ENCODE assay signal across 1 cellular context in the genomic region with DNA sequence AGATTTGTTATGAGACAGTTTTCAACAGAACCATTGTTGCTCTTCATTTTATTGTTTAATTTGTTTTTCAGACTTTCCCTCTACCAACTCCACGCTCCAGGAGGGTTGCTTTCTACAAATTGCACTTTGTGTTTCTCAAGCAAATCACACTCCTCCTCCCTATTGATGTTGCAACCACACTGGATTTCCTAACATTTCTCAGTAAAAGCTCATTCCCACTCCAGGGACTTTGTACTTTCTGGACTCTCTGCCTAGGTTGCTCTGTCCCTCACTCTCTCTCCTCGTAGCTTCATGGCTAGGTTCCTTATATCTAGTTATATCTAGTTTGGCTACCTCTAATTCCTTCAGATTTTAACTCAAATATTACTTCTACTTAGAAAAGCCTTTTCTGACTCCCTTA.
TF ChIP-seq lines count a peak whose summit lies in the region.

No MANE protein-coding gene starts in this region.

TF ChIP-seq in HepG2, 621 proteins besides CTCF, POLR2A, EP300 and RAD21 (continued from another document and continues in another):
- TF ChIP-seq, protein P1, sequence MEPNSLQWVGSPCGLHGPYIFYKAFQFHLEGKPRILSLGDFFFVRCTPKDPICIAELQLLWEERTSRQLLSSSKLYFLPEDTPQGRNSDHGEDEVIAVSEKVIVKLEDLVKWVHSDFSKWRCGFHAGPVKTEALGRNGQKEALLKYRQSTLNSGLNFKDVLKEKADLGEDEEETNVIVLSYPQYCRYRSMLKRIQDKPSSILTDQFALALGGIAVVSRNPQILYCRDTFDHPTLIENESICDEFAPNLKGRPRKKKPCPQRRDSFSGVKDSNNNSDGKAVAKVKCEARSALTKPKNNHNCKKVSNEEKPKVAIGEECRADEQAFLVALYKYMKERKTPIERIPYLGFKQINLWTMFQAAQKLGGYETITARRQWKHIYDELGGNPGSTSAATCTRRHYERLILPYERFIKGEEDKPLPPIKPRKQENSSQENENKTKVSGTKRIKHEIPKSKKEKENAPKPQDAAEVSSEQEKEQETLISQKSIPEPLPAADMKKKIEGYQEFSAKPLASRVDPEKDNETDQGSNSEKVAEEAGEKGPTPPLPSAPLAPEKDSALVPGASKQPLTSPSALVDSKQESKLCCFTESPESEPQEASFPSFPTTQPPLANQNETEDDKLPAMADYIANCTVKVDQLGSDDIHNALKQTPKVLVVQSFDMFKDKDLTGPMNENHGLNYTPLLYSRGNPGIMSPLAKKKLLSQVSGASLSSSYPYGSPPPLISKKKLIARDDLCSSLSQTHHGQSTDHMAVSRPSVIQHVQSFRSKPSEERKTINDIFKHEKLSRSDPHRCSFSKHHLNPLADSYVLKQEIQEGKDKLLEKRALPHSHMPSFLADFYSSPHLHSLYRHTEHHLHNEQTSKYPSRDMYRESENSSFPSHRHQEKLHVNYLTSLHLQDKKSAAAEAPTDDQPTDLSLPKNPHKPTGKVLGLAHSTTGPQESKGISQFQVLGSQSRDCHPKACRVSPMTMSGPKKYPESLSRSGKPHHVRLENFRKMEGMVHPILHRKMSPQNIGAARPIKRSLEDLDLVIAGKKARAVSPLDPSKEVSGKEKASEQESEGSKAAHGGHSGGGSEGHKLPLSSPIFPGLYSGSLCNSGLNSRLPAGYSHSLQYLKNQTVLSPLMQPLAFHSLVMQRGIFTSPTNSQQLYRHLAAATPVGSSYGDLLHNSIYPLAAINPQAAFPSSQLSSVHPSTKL (CRISPR knock-in tag; IDR thresholded peaks at IDR 0.05): peak; percentile 97
- TF ChIP-seq, protein P2, sequence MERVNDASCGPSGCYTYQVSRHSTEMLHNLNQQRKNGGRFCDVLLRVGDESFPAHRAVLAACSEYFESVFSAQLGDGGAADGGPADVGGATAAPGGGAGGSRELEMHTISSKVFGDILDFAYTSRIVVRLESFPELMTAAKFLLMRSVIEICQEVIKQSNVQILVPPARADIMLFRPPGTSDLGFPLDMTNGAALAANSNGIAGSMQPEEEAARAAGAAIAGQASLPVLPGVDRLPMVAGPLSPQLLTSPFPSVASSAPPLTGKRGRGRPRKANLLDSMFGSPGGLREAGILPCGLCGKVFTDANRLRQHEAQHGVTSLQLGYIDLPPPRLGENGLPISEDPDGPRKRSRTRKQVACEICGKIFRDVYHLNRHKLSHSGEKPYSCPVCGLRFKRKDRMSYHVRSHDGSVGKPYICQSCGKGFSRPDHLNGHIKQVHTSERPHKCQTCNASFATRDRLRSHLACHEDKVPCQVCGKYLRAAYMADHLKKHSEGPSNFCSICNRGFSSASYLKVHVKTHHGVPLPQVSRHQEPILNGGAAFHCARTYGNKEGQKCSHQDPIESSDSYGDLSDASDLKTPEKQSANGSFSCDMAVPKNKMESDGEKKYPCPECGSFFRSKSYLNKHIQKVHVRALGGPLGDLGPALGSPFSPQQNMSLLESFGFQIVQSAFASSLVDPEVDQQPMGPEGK (CRISPR knock-in tag; IDR thresholded peaks at IDR 0.05): peak; percentile 70
- no peak for TF ChIP-seq NR1H2 (CRISPR knock-in tag; IDR thresholded peaks at IDR 0.05; ENCODE audit: borderline replicate concordance, low read depth)
- TF ChIP-seq, protein P3, sequence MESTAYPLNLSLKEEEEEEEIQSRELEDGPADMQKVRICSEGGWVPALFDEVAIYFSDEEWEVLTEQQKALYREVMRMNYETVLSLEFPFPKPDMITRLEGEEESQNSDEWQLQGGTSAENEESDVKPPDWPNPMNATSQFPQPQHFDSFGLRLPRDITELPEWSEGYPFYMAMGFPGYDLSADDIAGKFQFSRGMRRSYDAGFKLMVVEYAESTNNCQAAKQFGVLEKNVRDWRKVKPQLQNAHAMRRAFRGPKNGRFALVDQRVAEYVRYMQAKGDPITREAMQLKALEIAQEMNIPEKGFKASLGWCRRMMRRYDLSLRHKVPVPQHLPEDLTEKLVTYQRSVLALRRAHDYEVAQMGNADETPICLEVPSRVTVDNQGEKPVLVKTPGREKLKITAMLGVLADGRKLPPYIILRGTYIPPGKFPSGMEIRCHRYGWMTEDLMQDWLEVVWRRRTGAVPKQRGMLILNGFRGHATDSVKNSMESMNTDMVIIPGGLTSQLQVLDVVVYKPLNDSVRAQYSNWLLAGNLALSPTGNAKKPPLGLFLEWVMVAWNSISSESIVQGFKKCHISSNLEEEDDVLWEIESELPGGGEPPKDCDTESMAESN (CRISPR knock-in tag; conservative IDR thresholded peaks at IDR 0.05): no peak
- TF ChIP-seq ASH2L (IDR thresholded peaks at IDR 0.05; ENCODE audit: insufficient read length, low read depth, low read length): no peak
- TF ChIP-seq MIER3 (CRISPR knock-in tag; IDR thresholded peaks at IDR 0.05; ENCODE audit: borderline replicate concordance): peak; percentile 92; the same call in 1 of the 2 replicates
- no peak for TF ChIP-seq ZSCAN20 (CRISPR knock-in tag; IDR thresholded peaks at IDR 0.05; ENCODE audit: borderline replicate concordance)
- TF ChIP-seq HNRNPLL (IDR thresholded peaks at IDR 0.05; ENCODE audit: low read depth, low read length, poor library complexity, severe bottlenecking): no peak
- no peak for TF ChIP-seq ZFP82 (CRISPR knock-in tag; IDR thresholded peaks at IDR 0.05; ENCODE audit: borderline replicate concordance)
- TF ChIP-seq HNRNPL (IDR thresholded peaks at IDR 0.05; ENCODE audit: low read depth, low read length): no peak
- TF ChIP-seq, protein P4, sequence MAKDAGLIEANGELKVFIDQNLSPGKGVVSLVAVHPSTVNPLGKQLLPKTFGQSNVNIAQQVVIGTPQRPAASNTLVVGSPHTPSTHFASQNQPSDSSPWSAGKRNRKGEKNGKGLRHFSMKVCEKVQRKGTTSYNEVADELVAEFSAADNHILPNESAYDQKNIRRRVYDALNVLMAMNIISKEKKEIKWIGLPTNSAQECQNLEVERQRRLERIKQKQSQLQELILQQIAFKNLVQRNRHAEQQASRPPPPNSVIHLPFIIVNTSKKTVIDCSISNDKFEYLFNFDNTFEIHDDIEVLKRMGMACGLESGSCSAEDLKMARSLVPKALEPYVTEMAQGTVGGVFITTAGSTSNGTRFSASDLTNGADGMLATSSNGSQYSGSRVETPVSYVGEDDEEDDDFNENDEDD (CRISPR knock-in tag; IDR thresholded peaks at IDR 0.05; ENCODE audit: borderline replicate concordance): 0 out of 2 replicates have a peak, but pooled peaks have one; percentile 34
- no peak for TF ChIP-seq KLF15 (CRISPR knock-in tag; IDR thresholded peaks at IDR 0.05; ENCODE audit: borderline replicate concordance)
- no peak for TF ChIP-seq ZNF180 (CRISPR knock-in tag; IDR thresholded peaks at IDR 0.05; ENCODE audit: borderline replicate concordance, low read depth)
- TF ChIP-seq GATAD1 (CRISPR knock-in tag; IDR thresholded peaks at IDR 0.05): 0 out of 2 replicates have a peak, but pooled peaks have one; percentile 30
- TF ChIP-seq TRIM24 (CRISPR knock-in tag; IDR thresholded peaks at IDR 0.05): peak; percentile 92
- TF ChIP-seq SP5 (CRISPR knock-in tag; IDR thresholded peaks at IDR 0.05; ENCODE audit: borderline replicate concordance, low read depth): peak; percentile 84
- TF ChIP-seq, protein P5, sequence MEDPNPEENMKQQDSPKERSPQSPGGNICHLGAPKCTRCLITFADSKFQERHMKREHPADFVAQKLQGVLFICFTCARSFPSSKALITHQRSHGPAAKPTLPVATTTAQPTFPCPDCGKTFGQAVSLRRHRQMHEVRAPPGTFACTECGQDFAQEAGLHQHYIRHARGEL (CRISPR knock-in tag; IDR thresholded peaks at IDR 0.05): no peak
- no peak for TF ChIP-seq ZNF160 (CRISPR knock-in tag; IDR thresholded peaks at IDR 0.05)
- TF ChIP-seq, protein P6, sequence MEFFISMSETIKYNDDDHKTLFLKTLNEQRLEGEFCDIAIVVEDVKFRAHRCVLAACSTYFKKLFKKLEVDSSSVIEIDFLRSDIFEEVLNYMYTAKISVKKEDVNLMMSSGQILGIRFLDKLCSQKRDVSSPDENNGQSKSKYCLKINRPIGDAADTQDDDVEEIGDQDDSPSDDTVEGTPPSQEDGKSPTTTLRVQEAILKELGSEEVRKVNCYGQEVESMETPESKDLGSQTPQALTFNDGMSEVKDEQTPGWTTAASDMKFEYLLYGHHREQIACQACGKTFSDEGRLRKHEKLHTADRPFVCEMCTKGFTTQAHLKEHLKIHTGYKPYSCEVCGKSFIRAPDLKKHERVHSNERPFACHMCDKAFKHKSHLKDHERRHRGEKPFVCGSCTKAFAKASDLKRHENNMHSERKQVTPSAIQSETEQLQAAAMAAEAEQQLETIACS (CRISPR knock-in tag; IDR thresholded peaks at IDR 0.05): no peak
- TF ChIP-seq DPF2 (CRISPR knock-in tag; IDR thresholded peaks at IDR 0.05; ENCODE audit: borderline replicate concordance, low read depth): peak; percentile 74
- TF ChIP-seq, protein P7, sequence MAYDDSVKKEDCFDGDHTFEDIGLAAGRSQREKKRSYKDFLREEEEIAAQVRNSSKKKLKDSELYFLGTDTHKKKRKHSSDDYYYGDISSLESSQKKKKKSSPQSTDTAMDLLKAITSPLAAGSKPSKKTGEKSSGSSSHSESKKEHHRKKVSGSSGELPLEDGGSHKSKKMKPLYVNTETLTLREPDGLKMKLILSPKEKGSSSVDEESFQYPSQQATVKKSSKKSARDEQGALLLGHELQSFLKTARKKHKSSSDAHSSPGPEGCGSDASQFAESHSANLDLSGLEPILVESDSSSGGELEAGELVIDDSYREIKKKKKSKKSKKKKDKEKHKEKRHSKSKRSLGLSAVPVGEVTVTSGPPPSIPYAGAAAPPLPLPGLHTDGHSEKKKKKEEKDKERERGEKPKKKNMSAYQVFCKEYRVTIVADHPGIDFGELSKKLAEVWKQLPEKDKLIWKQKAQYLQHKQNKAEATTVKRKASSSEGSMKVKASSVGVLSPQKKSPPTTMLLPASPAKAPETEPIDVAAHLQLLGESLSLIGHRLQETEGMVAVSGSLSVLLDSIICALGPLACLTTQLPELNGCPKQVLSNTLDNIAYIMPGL (CRISPR knock-in tag; IDR thresholded peaks at IDR 0.05; ENCODE audit: borderline replicate concordance in 1 of 2, low read depth in 1 of 2): peak in 1 of 2 experiments; percentile 45; a peak in 1 of 4 replicates
- TF ChIP-seq ZNF253 (CRISPR knock-in tag; IDR thresholded peaks at IDR 0.05; ENCODE audit: borderline replicate concordance): no peak
- TF ChIP-seq, protein P8, sequence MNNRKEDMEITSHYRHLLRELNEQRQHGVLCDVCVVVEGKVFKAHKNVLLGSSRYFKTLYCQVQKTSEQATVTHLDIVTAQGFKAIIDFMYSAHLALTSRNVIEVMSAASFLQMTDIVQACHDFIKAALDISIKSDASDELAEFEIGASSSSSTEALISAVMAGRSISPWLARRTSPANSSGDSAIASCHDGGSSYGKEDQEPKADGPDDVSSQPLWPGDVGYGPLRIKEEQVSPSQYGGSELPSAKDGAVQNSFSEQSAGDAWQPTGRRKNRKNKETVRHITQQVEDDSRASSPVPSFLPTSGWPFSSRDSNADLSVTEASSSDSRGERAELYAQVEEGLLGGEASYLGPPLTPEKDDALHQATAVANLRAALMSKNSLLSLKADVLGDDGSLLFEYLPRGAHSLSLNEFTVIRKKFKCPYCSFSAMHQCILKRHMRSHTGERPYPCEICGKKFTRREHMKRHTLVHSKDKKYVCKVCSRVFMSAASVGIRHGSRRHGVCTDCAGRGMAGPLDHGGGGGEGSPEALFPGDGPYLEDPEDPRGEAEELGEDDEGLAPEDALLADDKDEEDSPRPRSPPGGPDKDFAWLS (CRISPR knock-in tag; IDR thresholded peaks at IDR 0.05; ENCODE audit: borderline replicate concordance): no peak
- no peak for TF ChIP-seq KLF9 (CRISPR knock-in tag; IDR thresholded peaks at IDR 0.05; ENCODE audit: low read depth)
- TF ChIP-seq, protein P9, sequence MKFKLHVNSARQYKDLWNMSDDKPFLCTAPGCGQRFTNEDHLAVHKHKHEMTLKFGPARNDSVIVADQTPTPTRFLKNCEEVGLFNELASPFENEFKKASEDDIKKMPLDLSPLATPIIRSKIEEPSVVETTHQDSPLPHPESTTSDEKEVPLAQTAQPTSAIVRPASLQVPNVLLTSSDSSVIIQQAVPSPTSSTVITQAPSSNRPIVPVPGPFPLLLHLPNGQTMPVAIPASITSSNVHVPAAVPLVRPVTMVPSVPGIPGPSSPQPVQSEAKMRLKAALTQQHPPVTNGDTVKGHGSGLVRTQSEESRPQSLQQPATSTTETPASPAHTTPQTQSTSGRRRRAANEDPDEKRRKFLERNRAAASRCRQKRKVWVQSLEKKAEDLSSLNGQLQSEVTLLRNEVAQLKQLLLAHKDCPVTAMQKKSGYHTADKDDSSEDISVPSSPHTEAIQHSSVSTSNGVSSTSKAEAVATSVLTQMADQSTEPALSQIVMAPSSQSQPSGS (CRISPR knock-in tag; IDR thresholded peaks at IDR 0.05): peak; percentile 86
- TF ChIP-seq, protein P10, sequence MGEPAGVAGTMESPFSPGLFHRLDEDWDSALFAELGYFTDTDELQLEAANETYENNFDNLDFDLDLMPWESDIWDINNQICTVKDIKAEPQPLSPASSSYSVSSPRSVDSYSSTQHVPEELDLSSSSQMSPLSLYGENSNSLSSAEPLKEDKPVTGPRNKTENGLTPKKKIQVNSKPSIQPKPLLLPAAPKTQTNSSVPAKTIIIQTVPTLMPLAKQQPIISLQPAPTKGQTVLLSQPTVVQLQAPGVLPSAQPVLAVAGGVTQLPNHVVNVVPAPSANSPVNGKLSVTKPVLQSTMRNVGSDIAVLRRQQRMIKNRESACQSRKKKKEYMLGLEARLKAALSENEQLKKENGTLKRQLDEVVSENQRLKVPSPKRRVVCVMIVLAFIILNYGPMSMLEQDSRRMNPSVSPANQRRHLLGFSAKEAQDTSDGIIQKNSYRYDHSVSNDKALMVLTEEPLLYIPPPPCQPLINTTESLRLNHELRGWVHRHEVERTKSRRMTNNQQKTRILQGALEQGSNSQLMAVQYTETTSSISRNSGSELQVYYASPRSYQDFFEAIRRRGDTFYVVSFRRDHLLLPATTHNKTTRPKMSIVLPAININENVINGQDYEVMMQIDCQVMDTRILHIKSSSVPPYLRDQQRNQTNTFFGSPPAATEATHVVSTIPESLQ (CRISPR knock-in tag; conservative IDR thresholded peaks at IDR 0.05): no peak
- TF ChIP-seq, protein P11, sequence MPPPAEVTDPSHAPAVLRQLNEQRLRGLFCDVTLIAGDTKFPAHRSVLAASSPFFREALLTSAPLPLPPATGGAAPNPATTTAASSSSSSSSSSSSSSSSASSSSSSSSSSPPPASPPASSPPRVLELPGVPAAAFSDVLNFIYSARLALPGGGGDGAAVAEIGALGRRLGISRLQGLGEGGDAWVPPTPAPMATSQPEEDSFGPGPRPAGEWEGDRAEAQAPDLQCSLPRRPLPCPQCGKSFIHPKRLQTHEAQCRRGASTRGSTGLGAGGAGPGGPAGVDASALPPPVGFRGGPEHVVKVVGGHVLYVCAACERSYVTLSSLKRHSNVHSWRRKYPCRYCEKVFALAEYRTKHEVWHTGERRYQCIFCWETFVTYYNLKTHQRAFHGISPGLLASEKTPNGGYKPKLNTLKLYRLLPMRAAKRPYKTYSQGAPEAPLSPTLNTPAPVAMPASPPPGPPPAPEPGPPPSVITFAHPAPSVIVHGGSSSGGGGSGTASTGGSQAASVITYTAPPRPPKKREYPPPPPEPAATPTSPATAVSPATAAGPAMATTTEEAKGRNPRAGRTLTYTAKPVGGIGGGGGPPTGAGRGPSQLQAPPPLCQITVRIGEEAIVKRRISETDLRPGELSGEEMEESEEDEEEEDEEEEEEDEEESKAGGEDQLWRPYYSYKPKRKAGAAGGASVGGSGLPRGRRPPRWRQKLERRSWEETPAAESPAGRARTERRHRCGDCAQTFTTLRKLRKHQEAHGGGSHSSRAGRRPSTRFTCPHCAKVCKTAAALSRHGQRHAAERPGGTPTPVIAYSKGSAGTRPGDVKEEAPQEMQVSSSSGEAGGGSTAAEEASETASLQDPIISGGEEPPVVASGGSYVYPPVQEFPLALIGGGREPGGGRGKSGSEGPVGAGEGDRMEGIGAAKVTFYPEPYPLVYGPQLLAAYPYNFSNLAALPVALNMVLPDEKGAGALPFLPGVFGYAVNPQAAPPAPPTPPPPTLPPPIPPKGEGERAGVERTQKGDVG (CRISPR knock-in tag; IDR thresholded peaks at IDR 0.05; ENCODE audit: borderline replicate concordance): no peak
- TF ChIP-seq ZNF207 (IDR thresholded peaks at IDR 0.05; ENCODE audit: borderline replicate concordance): no peak
- peak; percentile 72; the same call in 1 of the 2 replicates for TF ChIP-seq SMAD3 (CRISPR knock-in tag; IDR thresholded peaks at IDR 0.05)
